In the genomic region with DNA sequence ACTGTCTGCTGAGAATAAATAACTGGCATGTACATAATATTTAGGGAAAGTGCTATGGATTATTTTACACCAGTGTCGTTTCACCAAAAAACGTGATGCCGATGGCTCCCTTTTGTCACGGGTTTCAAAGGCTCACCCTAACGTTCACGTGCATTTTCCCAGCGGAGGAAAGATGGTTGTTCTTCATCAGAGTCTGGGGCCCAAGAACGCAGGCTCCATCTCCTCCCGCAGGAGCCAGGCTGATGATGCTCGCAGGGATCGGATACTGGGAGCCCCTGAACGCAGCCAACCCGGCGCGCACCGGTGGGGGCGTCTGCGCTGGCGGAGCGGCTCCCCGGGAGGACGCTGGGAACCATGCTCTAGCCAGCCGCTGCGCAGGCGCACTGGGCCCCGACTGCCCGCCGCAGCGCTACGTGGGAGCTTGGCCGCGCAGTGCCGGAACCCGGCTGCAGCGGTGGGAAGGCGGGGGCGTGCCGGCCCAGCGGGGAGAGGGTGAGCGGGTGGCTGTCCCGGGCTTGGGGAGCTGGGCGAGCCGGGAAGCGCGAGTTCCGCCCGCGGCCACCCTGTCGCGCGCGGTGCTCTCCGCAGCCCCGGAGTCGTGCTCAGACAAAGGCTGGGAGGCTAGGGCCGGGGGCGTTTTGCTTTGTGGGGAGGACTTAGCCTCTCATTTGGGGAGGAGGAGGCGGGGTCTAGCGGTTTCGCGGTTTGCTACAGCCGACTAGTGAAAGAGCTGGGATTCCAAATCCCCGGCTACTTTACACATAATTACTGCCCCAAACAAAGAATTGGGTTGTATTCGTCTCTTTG, we compare ENCODE assay signal across 1 cellular context.
TF ChIP-seq lines count a peak whose summit lies in the region.

Gene ZFP69B, plus strand, starts transcription at position 793 of the 807 bp plus-strand sequence. CDS start 486 bp downstream, outside the sequence.

TF ChIP-seq in HEK293, 187 proteins besides CTCF, POLR2A, EP300 and RAD21 (continued from another document and continues in another):
- TF ChIP-seq, protein P1, sequence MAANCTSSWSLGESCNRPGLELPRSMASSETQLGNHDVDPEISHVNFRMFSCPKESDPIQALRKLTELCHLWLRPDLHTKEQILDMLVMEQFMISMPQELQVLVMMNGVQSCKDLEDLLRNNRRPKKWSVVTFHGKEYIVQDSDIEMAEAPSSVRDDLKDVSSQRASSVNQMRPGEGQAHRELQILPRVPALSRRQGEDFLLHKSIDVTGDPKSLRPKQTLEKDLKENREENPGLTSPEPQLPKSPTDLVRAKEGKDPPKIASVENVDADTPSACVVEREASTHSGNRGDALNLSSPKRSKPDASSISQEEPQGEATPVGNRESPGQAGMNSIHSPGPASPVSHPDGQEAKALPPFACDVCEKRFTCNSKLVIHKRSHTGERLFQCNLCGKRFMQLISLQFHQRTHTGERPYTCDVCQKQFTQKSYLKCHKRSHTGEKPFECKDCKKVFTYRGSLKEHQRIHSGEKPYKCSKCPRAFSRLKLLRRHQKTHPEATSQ (tag by site-specific recombination; IDR thresholded peaks at IDR 0.05): no peak
- TF ChIP-seq ZNF416 (tag by site-specific recombination; IDR thresholded peaks at IDR 0.05) (no peak), SP7 (tag by site-specific recombination; IDR thresholded peaks at IDR 0.05) (peak; percentile 65), GLI4 (tag by site-specific recombination; IDR thresholded peaks at IDR 0.05) (no peak), ZBTB21 (tag by site-specific recombination; IDR thresholded peaks at IDR 0.05) (no peak), SP3 (tag by site-specific recombination; IDR thresholded peaks at IDR 0.05) (peak; percentile 61; the same call in 1 of the 2 replicates), ZNF404 (tag by site-specific recombination; IDR thresholded peaks at IDR 0.05) (no peak), YY2 (tag by site-specific recombination; IDR thresholded peaks at IDR 0.05) (no peak), ZNF544 (tag by site-specific recombination; IDR thresholded peaks at IDR 0.05) (no peak), WT1 (tag by site-specific recombination; IDR thresholded peaks at IDR 0.05) (peak; percentile 69; the same call in 1 of the 2 replicates), ZNF175 (tag by site-specific recombination; IDR thresholded peaks at IDR 0.05) (no peak), ZBTB6 (tag by site-specific recombination; IDR thresholded peaks at IDR 0.05) (peak; percentile 92), ZNF48 (tag by site-specific recombination; IDR thresholded peaks at IDR 0.05) (no peak), TRIM28 (IDR thresholded peaks at IDR 0.05; ENCODE audit: borderline replicate concordance, low read length) (peak; percentile 64), ZNF530 (tag by site-specific recombination; IDR thresholded peaks at IDR 0.05; ENCODE audit: low read depth) (no peak), ZFHX2 (tag by site-specific recombination; conservative IDR thresholded peaks at IDR 0.05) (peak; percentile 99), PRDM1 (tag by site-specific recombination; IDR thresholded peaks at IDR 0.05) (no peak), MEIS1 (CRISPR knock-in tag; IDR thresholded peaks at IDR 0.05; ENCODE audit: borderline replicate concordance) (no peak), ZNF571 (tag by site-specific recombination; IDR thresholded peaks at IDR 0.05) (no peak), ZNF292 (tag by site-specific recombination; IDR thresholded peaks at IDR 0.05; ENCODE audit: borderline replicate concordance, low read depth) (no peak), ZNF169 (tag by site-specific recombination; IDR thresholded peaks at IDR 0.05) (no peak), SCRT1 (tag by site-specific recombination; IDR thresholded peaks at IDR 0.05; ENCODE audit: borderline replicate concordance) (no peak), ZNF529 (tag by site-specific recombination; IDR thresholded peaks at IDR 0.05; ENCODE audit: insufficient replicate concordance) (no peak), ZNF792 (tag by site-specific recombination; IDR thresholded peaks at IDR 0.05) (no peak), ZFP41 (tag by site-specific recombination; IDR thresholded peaks at IDR 0.05; ENCODE audit: borderline replicate concordance) (no peak), ZNF830 (tag by site-specific recombination; IDR thresholded peaks at IDR 0.05; ENCODE audit: low read depth) (no peak), ZNF473 (tag by site-specific recombination; IDR thresholded peaks at IDR 0.05) (no peak), ZNF776 (tag by site-specific recombination; IDR thresholded peaks at IDR 0.05; ENCODE audit: borderline replicate concordance) (no peak), ZNF514 (tag by site-specific recombination; IDR thresholded peaks at IDR 0.05) (no peak), ZNF391 (tag by site-specific recombination; IDR thresholded peaks at IDR 0.05; ENCODE audit: borderline replicate concordance, low read depth) (no peak), KLF1 (tag by site-specific recombination; IDR thresholded peaks at IDR 0.05) (peak; percentile 38), ZNF114 (tag by site-specific recombination; IDR thresholded peaks at IDR 0.05) (no peak)
- TF ChIP-seq, protein P2, sequence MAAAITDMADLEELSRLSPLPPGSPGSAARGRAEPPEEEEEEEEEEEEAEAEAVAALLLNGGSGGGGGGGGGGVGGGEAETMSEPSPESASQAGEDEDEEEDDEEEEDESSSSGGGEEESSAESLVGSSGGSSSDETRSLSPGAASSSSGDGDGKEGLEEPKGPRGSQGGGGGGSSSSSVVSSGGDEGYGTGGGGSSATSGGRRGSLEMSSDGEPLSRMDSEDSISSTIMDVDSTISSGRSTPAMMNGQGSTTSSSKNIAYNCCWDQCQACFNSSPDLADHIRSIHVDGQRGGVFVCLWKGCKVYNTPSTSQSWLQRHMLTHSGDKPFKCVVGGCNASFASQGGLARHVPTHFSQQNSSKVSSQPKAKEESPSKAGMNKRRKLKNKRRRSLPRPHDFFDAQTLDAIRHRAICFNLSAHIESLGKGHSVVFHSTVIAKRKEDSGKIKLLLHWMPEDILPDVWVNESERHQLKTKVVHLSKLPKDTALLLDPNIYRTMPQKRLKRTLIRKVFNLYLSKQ (tag by site-specific recombination; IDR thresholded peaks at IDR 0.05; ENCODE audit: borderline replicate concordance): no peak
- TF ChIP-seq, protein P3, sequence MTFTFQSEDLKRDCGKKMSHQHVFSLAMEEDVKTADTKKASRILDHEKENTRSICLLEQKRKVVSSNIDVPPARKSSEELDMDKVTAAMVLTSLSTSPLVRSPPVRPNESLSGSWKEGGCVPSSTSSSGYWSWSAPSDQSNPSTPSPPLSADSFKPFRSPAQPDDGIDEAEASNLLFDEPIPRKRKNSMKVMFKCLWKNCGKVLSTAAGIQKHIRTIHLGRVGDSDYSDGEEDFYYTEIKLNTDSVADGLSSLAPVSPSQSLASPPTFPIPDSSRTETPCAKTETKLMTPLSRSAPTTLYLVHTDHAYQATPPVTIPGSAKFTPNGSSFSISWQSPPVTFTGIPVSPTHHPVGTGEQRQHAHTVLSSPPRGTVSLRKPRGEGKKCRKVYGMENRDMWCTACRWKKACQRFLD (tag by site-specific recombination; IDR thresholded peaks at IDR 0.05): no peak
- TF ChIP-seq, protein P4, sequence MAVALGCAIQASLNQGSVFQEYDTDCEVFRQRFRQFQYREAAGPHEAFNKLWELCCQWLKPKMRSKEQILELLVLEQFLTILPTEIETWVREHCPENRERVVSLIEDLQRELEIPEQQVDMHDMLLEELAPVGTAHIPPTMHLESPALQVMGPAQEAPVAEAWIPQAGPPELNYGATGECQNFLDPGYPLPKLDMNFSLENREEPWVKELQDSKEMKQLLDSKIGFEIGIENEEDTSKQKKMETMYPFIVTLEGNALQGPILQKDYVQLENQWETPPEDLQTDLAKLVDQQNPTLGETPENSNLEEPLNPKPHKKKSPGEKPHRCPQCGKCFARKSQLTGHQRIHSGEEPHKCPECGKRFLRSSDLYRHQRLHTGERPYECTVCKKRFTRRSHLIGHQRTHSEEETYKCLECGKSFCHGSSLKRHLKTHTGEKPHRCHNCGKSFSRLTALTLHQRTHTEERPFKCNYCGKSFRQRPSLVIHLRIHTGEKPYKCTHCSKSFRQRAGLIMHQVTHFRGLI (tag by site-specific recombination; IDR thresholded peaks at IDR 0.05): no peak
- TF ChIP-seq, protein P5, sequence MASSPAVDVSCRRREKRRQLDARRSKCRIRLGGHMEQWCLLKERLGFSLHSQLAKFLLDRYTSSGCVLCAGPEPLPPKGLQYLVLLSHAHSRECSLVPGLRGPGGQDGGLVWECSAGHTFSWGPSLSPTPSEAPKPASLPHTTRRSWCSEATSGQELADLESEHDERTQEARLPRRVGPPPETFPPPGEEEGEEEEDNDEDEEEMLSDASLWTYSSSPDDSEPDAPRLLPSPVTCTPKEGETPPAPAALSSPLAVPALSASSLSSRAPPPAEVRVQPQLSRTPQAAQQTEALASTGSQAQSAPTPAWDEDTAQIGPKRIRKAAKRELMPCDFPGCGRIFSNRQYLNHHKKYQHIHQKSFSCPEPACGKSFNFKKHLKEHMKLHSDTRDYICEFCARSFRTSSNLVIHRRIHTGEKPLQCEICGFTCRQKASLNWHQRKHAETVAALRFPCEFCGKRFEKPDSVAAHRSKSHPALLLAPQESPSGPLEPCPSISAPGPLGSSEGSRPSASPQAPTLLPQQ (tag by site-specific recombination; IDR thresholded peaks at IDR 0.05): peak; percentile 56
- TF ChIP-seq, protein P6, sequence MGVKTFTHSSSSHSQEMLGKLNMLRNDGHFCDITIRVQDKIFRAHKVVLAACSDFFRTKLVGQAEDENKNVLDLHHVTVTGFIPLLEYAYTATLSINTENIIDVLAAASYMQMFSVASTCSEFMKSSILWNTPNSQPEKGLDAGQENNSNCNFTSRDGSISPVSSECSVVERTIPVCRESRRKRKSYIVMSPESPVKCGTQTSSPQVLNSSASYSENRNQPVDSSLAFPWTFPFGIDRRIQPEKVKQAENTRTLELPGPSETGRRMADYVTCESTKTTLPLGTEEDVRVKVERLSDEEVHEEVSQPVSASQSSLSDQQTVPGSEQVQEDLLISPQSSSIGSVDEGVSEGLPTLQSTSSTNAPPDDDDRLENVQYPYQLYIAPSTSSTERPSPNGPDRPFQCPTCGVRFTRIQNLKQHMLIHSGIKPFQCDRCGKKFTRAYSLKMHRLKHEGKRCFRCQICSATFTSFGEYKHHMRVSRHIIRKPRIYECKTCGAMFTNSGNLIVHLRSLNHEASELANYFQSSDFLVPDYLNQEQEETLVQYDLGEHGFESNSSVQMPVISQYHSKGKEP (tag by site-specific recombination; IDR thresholded peaks at IDR 0.05): no peak
- TF ChIP-seq, protein P7, sequence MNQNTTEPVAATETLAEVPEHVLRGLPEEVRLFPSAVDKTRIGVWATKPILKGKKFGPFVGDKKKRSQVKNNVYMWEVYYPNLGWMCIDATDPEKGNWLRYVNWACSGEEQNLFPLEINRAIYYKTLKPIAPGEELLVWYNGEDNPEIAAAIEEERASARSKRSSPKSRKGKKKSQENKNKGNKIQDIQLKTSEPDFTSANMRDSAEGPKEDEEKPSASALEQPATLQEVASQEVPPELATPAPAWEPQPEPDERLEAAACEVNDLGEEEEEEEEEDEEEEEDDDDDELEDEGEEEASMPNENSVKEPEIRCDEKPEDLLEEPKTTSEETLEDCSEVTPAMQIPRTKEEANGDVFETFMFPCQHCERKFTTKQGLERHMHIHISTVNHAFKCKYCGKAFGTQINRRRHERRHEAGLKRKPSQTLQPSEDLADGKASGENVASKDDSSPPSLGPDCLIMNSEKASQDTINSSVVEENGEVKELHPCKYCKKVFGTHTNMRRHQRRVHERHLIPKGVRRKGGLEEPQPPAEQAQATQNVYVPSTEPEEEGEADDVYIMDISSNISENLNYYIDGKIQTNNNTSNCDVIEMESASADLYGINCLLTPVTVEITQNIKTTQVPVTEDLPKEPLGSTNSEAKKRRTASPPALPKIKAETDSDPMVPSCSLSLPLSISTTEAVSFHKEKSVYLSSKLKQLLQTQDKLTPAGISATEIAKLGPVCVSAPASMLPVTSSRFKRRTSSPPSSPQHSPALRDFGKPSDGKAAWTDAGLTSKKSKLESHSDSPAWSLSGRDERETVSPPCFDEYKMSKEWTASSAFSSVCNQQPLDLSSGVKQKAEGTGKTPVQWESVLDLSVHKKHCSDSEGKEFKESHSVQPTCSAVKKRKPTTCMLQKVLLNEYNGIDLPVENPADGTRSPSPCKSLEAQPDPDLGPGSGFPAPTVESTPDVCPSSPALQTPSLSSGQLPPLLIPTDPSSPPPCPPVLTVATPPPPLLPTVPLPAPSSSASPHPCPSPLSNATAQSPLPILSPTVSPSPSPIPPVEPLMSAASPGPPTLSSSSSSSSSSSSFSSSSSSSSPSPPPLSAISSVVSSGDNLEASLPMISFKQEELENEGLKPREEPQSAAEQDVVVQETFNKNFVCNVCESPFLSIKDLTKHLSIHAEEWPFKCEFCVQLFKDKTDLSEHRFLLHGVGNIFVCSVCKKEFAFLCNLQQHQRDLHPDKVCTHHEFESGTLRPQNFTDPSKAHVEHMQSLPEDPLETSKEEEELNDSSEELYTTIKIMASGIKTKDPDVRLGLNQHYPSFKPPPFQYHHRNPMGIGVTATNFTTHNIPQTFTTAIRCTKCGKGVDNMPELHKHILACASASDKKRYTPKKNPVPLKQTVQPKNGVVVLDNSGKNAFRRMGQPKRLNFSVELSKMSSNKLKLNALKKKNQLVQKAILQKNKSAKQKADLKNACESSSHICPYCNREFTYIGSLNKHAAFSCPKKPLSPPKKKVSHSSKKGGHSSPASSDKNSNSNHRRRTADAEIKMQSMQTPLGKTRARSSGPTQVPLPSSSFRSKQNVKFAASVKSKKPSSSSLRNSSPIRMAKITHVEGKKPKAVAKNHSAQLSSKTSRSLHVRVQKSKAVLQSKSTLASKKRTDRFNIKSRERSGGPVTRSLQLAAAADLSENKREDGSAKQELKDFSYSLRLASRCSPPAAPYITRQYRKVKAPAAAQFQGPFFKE (tag by site-specific recombination; IDR thresholded peaks at IDR 0.05; ENCODE audit: borderline replicate concordance): no peak
- TF ChIP-seq, protein P8, sequence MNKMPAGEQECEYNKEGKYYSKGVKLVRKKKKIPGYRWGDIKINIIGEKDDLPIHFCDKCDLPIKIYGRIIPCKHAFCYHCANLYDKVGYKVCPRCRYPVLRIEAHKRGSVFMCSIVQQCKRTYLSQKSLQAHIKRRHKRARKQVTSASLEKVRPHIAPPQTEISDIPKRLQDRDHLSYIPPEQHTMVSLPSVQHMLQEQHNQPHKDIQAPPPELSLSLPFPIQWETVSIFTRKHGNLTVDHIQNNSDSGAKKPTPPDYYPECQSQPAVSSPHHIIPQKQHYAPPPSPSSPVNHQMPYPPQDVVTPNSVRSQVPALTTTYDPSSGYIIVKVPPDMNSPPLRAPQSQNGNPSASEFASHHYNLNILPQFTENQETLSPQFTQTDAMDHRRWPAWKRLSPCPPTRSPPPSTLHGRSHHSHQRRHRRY (tag by site-specific recombination; IDR thresholded peaks at IDR 0.05): no peak
